In genomic region chr6:6588064-6588923, GRCh38 we compare ENCODE assay signal across 9 cellular contexts. TPM values are rescaled to one million over a fixed set of nuclear protein-coding genes. Genes with fewer than 3 reads are reported as not detected.
DNase-seq lines count a peak whose midpoint lies in the region; ATAC-seq and TF ChIP-seq lines count a peak whose summit lies in the region.
"Had no signal": no experiment of that assay in that cellular context is flagged by ENCODE, and none has a peak within 500 bp of the region (broad histone marks: within the 10 kb centered on the region; RNA-seq: fewer than 3 reads in every experiment).

Gene LY86, plus strand, starts transcription at chr6:6588720. Its CDS starts 15 bp downstream, at chr6:6588735.

- DNase-seq in GM12865 (ENCODE audit: low read depth) (peak; percentile 95), tibial nerve (ENCODE audit: low spot score in 2 of 2) (no peak), EL (no peak), NCI-H345 (lab: John Stamatoyannopoulos, UW) (no peak)
- DNase-seq in activated CD4-positive, CD25-positive, alpha-beta regulatory T cell treated with anti-CD3 and anti-CD28 coated beads, Interleukin-2, amount 50 U/mL, for 72 hours = no peak

- H3K27ac ChIP-seq in duodenal mucosa (ENCODE audit: low read depth, low read length) (no peak within 1 kb of the TSS), tibial nerve (peak within 1 kb of the TSS in 3 of 4 donors; percentile 41 to 75 (median 66))
- H3K27ac ChIP-seq: cardiac muscle cell had no signal

- no peak for TF ChIP-seq POLR2A in tibial nerve (IDR thresholded peaks at IDR 0.05)

- H3K4me1 ChIP-seq in duodenal mucosa (ENCODE audit: control insufficient read depth in 1 of 2, insufficient read depth in 2 of 2, low read length in 2 of 2) (peaks cover 0 to 16% of the 10 kb centered on the region in 2 donors), tibial nerve (peaks cover 0 to 20% (median 5%) of the 10 kb centered on the region in 4 donors)

- no peak within 1 kb of the TSS for H3K9ac ChIP-seq in duodenal mucosa (ENCODE audit: low read depth in 1 of 2, low read length in 2 of 2)

- ATAC-seq in GM21360 (IDR thresholded peaks at IDR 0.05; ENCODE audit: unreplicated experiment) = peak; percentile 41
- ATAC-seq in HG03558 (IDR thresholded peaks at IDR 0.05; ENCODE audit: extremely low read depth, unreplicated experiment) = peak; percentile 27

- H3K4me3 ChIP-seq in GM12865 (ENCODE audit: low read depth, low read length) = peak within 1 kb of the TSS; percentile 95
- peak within 1 kb of the TSS; percentile 18 to 33 for H3K4me3 ChIP-seq in duodenal mucosa (ENCODE audit: low read depth in 1 of 2, low read length in 2 of 2)
- H3K4me3 ChIP-seq in tibial nerve = peak within 1 kb of the TSS in 2 of 4 donors; percentile 23 to 41
- H3K4me3 ChIP-seq: cardiac muscle cell had no signal

- peaks cover 0 to 3% of the 10 kb centered on the region in 2 donors for H3K27me3 ChIP-seq in duodenal mucosa (ENCODE audit: control insufficient read depth in 1 of 2, insufficient read depth in 2 of 2, low read length in 2 of 2)
- no peaks in the 10 kb centered on the region for H3K27me3 ChIP-seq in tibial nerve
- H3K27me3 ChIP-seq: cardiac muscle cell had no signal

- H3K9me3 ChIP-seq in duodenal mucosa (ENCODE audit: control insufficient read depth in 1 of 2, low read length in 2 of 2) (no peaks in the 10 kb centered on the region), tibial nerve (no peaks in the 10 kb centered on the region)

- TF ChIP-seq CTCF in GM12865 (IDR thresholded peaks at IDR 0.05; ENCODE audit: insufficient read depth, low read depth, low read length, missing control alignments) = no peak
- TF ChIP-seq CTCF in tibial nerve (IDR thresholded peaks at IDR 0.05) = no peak

- TF ChIP-seq EP300 in tibial nerve (IDR thresholded peaks at IDR 0.05) = no peak

- WGBS in tibial nerve, 2 donors = 41 to 54% methylated on average over 14 of the region's 14 CpGs

- H3K36me3 ChIP-seq in duodenal mucosa (ENCODE audit: control insufficient read depth in 1 of 2, insufficient read depth in 2 of 2, low read length in 2 of 2) (no peaks in the 10 kb centered on the region), tibial nerve (no peaks in the 10 kb centered on the region)
- H3K36me3 ChIP-seq: cardiac muscle cell had no signal

RNA-seq across cellular contexts. Expression of gene LY86, which starts in this region (rescaled TPM):
- 1 to 10 TPM in 3 of 4 donors, under 1 TPM in 1; 0.60 to 8.3 (median 4.5) TPM for total RNA-seq in tibial nerve
- total RNA-seq: cardiac muscle cell had no signal
